8 cellular contexts compared by ENCODE assay signal in the genomic region with DNA sequence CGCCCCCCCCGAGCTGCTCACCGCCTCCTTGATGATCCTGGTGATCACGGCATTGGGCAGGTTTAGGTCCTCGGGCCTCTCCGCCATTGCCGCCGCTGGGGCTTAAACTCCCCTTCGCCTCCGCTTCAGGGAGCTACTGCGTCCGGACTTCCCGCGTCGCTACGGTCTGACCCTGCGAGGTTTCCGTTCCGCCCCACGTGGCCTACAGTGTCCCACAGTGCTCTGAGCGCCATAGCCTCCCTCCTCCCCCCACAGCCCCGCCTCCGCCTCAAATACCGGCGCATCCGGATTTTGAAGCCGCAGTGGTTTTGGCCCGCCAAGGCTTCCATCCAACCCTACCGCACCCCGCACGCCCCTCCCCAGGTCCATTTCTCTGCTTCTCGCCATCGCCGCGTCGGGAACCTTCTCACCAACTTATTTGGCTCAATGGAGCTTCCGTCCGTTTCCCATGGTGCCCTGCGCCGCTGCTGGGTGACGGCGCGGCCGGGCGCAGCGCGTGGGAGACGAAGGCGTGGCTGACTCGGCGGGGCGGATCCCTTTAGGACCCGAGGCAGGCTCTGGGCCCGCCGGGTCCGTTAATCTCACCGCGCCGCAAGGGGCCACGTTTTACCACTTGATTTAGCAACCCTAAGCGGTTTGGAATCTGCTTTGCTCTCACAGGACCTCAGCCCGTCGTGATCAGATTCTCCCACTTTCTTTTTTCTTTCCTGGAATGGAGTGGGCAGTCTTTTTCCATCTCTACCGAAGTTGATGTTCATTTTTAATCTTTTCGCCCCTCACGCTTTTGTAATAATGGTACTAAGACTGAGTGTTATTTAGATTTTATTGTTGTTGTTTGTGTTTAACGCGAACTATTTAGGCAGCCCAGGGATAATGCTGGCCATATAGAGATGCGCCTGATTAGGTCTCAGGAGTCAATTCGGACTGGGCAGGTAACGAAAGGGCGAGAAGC. TPM values are rescaled to one million over a fixed set of nuclear protein-coding genes. Genes with fewer than 3 reads are reported as not detected.
DNase-seq lines count a peak whose midpoint lies in the region; ATAC-seq and TF ChIP-seq lines count a peak whose summit lies in the region.

A gene with protein sequence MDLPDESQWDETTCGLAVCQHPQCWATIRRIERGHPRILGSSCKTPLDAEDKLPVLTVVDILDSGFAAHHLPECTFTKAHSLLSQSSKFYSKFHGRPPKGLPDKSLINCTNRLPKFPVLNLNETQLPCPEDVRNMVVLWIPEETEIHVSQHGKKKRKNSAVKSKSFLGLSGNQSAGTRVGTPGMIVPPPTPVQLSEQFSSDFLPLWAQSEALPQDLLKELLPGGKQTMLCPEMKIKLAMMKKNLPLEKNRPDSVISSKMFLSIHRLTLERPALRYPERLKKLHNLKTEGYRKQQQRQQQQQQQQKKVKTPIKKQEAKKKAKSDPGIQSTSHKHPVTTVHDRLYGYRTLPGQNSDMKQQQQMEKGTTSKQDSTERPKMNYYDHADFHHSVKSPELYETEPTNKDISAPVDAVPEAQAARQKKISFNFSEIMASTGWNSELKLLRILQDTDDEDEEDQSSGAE (plus strand): TSS at position 541 of the 952 bp plus-strand sequence. CDS start 2,747 bp downstream, outside the sequence.
A gene with protein sequence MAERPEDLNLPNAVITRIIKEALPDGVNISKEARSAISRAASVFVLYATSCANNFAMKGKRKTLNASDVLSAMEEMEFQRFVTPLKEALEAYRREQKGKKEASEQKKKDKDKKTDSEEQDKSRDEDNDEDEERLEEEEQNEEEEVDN (minus strand): TSS at position 469 of the 952 bp plus-strand sequence. CDS start 382 bp downstream, at position 87.

- H3K9me3 ChIP-seq in T-helper 17 cell (ENCODE audit: control insufficient read depth, low read length, poor library complexity, severe bottlenecking) (no peaks in the 10 kb centered on the region), right cardiac atrium (ENCODE audit: control insufficient read depth, low read length) (no peaks in the 10 kb centered on the region), uterus (no peaks in the 10 kb centered on the region)

- DNase-seq in NCI-H1694 treated with DMSO at 0.1 percent for 48 hours (lab: John Stamatoyannopoulos, UW) (peak; percentile 88), T-helper 17 cell (peak; percentile 86 to 90 (median 89)), anterior cingulate cortex (lab: John Stamatoyannopoulos, UW) (peak; percentile 77 to 99 (median 94)), right cardiac atrium (peak; percentile 95 to 98 (median 98)), pulmonary artery endothelial cell (ENCODE audit: low read depth, low spot score) (peak; percentile 85), uterus (peak; percentile 95)

- H3K27ac Mint-ChIP-seq in T-helper 17 cell: peak within 1 kb of the TSS; percentile 98

- ATAC-seq in GM18499 (IDR thresholded peaks at IDR 0.05; ENCODE audit: insufficient read depth, unreplicated experiment): peak; percentile 78
- ATAC-seq in HG02938 (IDR thresholded peaks at IDR 0.05; ENCODE audit: unreplicated experiment): peak; percentile 91
- peak; percentile 91 for ATAC-seq in T-helper 17 cell
- peak; percentile 98 to 99 for ATAC-seq in right cardiac atrium

- peak within 1 kb of the TSS; percentile 98 for H3K4me3 Mint-ChIP-seq in T-helper 17 cell

- H3K27me3 Mint-ChIP-seq in T-helper 17 cell: no peaks in the 10 kb centered on the region

- H3K4me1 Mint-ChIP-seq in T-helper 17 cell: peaks cover 21% of the 10 kb centered on the region

- intact Hi-C loops in right cardiac atrium (cut with DNase I): no loop called here
- intact Hi-C loops in uterus (cut with DNase I; ENCODE audit: low total_unique reads): no loop called here

- peaks cover 6% of the 10 kb centered on the region for H3K36me3 Mint-ChIP-seq in T-helper 17 cell (ENCODE audit: low read depth)

- no peaks in the 10 kb centered on the region for H3K27me3 ChIP-seq in right cardiac atrium (ENCODE audit: control insufficient read depth, insufficient read depth)
- H3K27me3 ChIP-seq in uterus: no peaks in the 10 kb centered on the region

- H3K4me3 ChIP-seq in right cardiac atrium (ENCODE audit: low read length) (peak within 1 kb of the TSS; percentile 94), uterus (peak within 1 kb of the TSS; percentile 75 to 94)

- H3K36me3 ChIP-seq in uterus: no peaks in the 10 kb centered on the region

- H3K27ac ChIP-seq in right cardiac atrium (ENCODE audit: low read length) (peak within 1 kb of the TSS; percentile 84), uterus (peak within 1 kb of the TSS; percentile 96 to 97)

- TF ChIP-seq CTCF in uterus (IDR thresholded peaks at IDR 0.05): peak in 3 of 4 experiments; percentile 2 to 27 (median 14)

- TF ChIP-seq POLR2A in uterus (IDR thresholded peaks at IDR 0.05): peak; percentile 57 to 82

- WGBS in right cardiac atrium: under 1% methylated on average over 72 of the region's 72 CpGs

- H3K4me1 ChIP-seq in right cardiac atrium (ENCODE audit: control insufficient read depth, insufficient read depth, low read length) (no peaks in the 10 kb centered on the region), uterus (no peaks in the 10 kb centered on the region)

RNA-seq across cellular contexts. Expression of the first gene that starts in this region (rescaled TPM):
- under 1 TPM; 0.47 to 0.65 TPM for total RNA-seq in T-helper 17 cell
- under 1 TPM; 0.20 to 0.47 (median 0.20) TPM for total RNA-seq in right cardiac atrium
- polyA plus RNA-seq in right cardiac atrium: 0.23 TPM
- total RNA-seq in pulmonary artery endothelial cell: 0.35 and 0.46 TPM in 2 replicates
- total RNA-seq in uterus: 1 to 10 TPM in 1 of 4 donors, under 1 TPM in 2, not detected in 1; 0.21 to 3.3 (median 0.58) TPM

RNA-seq across cellular contexts. Expression of the second gene that starts in this region (rescaled TPM):
- total RNA-seq in T-helper 17 cell (10 to 100 TPM; 46.6 to 63.7 TPM), right cardiac atrium (10 to 100 TPM; 19.7 to 22.4 (median 20.5) TPM), pulmonary artery endothelial cell (52.6 and 80.8 TPM in 2 replicates), uterus (10 to 100 TPM in 3 of 4 donors, 1 to 10 TPM in 1; 6.5 to 46.4 (median 20.4) TPM)
- polyA plus RNA-seq in right cardiac atrium: 18.0 TPM

Comparison
In these comparisons a context has a peak if more than half of its experiments do, and no peak if none do; other contexts are left out.
1. Peak in every context shown above with its lines: DNase-seq, ATAC-seq, H3K4me3 ChIP-seq and H3K27ac ChIP-seq.